Comparison of ENCODE assay signal across 29 cellular contexts in genomic region chr18:27276886-27277285, GRCh38.
"Had no signal": no experiment of that assay in that cellular context is flagged by ENCODE, and none has a peak within 500 bp of the region (broad histone marks: within the 10 kb centered on the region; RNA-seq: fewer than 3 reads in every experiment).

No MANE protein-coding gene starts in this region.

- H3K36me3 Mint-ChIP-seq: activated naive CD4-positive, alpha-beta T cell treated with anti-CD3 and anti-CD28 coated beads, Interleukin-2, amount 10 ng/mL, durations not matched to agents 7 days and 5 days; activated naive CD8-positive, alpha-beta T cell treated with anti-CD3 and anti-CD28 coated beads, Interleukin-2, amount 10 ng/mL, durations not matched to agents 7 days and 5 days had no signal

- DNase-seq: activated CD4-positive, alpha-beta memory T cell treated with anti-CD3 and anti-CD28 coated beads, Interleukin-2, amount 10 ng/mL, durations not matched to agents 7 days and 5 days; activated CD4-positive, alpha-beta T cell treated with anti-CD3 and anti-CD28 coated beads for 1 hour; activated CD4-positive, alpha-beta T cell treated with anti-CD3 and anti-CD28 coated beads for 4 hours; activated CD4-positive, alpha-beta T cell treated with anti-CD3 and anti-CD28 coated beads, Interleukin-2, amount 10 ng/mL, durations not matched to agents 7 days and 5 days; activated CD4-positive, alpha-beta T cell treated with anti-CD3 and anti-CD28 coated beads, Interleukin-2, amount 50 U/mL, for 4 hours; activated CD8-positive, alpha-beta memory T cell treated with anti-CD3 and anti-CD28 coated beads, Interleukin-2, amount 50 U/mL, for 48 hours; activated gamma-delta T cell; activated naive CD4-positive, alpha-beta T cell; activated naive CD4-positive, alpha-beta T cell treated with anti-CD3 and anti-CD28 coated beads, Interleukin-2, amount 10 ng/mL, durations not matched to agents 7 days and 5 days; activated naive CD8-positive, alpha-beta T cell treated with anti-CD3 and anti-CD28 coated beads, Interleukin-2, amount 10 ng/mL, durations not matched to agents 7 days and 5 days; activated T-cell treated with anti-CD3 and anti-CD28 coated beads for 4 hours; activated T-cell treated with anti-CD3 and anti-CD28 coated beads, Interleukin-2, amount 50 U/mL, for 24 hours; activated T-cell treated with anti-CD3 and anti-CD28 coated beads, Interleukin-2, amount 50 U/mL, for 72 hours; brain microvascular endothelial cell; cortex of kidney; dermis blood vessel endothelial cell; effector CD4-positive, alpha-beta T cell; effector memory CD8-positive, alpha-beta T cell; erythroblast; foreskin keratinocyte; head of caudate nucleus; hippocampal formation; T-helper 17 cell; T1000 had no signal

- ATAC-seq: activated naive CD4-positive, alpha-beta T cell treated with anti-CD3 and anti-CD28 coated beads, Interleukin-2, amount 50 U/mL, for 72 hours; activated T-cell treated with anti-CD3 and anti-CD28 coated beads, Interleukin-2, amount 50 U/mL, for 72 hours; effector memory CD8-positive, alpha-beta T cell; foreskin keratinocyte; T-helper 17 cell; WTC11 had no signal

- H3K4me1 Mint-ChIP-seq: activated CD4-positive, alpha-beta memory T cell treated with anti-CD3 and anti-CD28 coated beads, Interleukin-2, amount 10 ng/mL, durations not matched to agents 7 days and 5 days; activated CD4-positive, alpha-beta T cell treated with anti-CD3 and anti-CD28 coated beads, Interleukin-2, amount 10 ng/mL, durations not matched to agents 7 days and 5 days; activated naive CD4-positive, alpha-beta T cell treated with anti-CD3 and anti-CD28 coated beads, Interleukin-2, amount 10 ng/mL, durations not matched to agents 7 days and 5 days; central memory CD8-positive, alpha-beta T cell; T-helper 17 cell had no signal

- H3K9me3 ChIP-seq: esophagus muscularis mucosa had no signal

- H3K27me3 Mint-ChIP-seq: activated CD4-positive, alpha-beta memory T cell treated with anti-CD3 and anti-CD28 coated beads, Interleukin-2, amount 10 ng/mL, durations not matched to agents 7 days and 5 days; activated CD4-positive, alpha-beta T cell treated with anti-CD3 and anti-CD28 coated beads, Interleukin-2, amount 10 ng/mL, durations not matched to agents 7 days and 5 days; activated naive CD4-positive, alpha-beta T cell treated with anti-CD3 and anti-CD28 coated beads, Interleukin-2, amount 10 ng/mL, durations not matched to agents 7 days and 5 days; activated naive CD8-positive, alpha-beta T cell treated with anti-CD3 and anti-CD28 coated beads, Interleukin-2, amount 10 ng/mL, durations not matched to agents 7 days and 5 days; activated T-cell treated with anti-CD3 and anti-CD28 coated beads, Interleukin-2, amount 50 U/mL, for 24 hours; central memory CD8-positive, alpha-beta T cell; effector memory CD8-positive, alpha-beta T cell; T-helper 17 cell had no signal

- H3K9me3 Mint-ChIP-seq: activated CD4-positive, alpha-beta T cell treated with anti-CD3 and anti-CD28 coated beads, Interleukin-2, amount 10 ng/mL, durations not matched to agents 7 days and 5 days had no signal

- H3K27ac ChIP-seq: brain microvascular endothelial cell, esophagus muscularis mucosa, foreskin keratinocyte had no signal

- H3K27ac Mint-ChIP-seq: activated CD4-positive, alpha-beta memory T cell treated with anti-CD3 and anti-CD28 coated beads, Interleukin-2, amount 10 ng/mL, durations not matched to agents 7 days and 5 days; activated CD4-positive, alpha-beta T cell treated with anti-CD3 and anti-CD28 coated beads, Interleukin-2, amount 10 ng/mL, durations not matched to agents 7 days and 5 days; activated naive CD4-positive, alpha-beta T cell treated with anti-CD3 and anti-CD28 coated beads, Interleukin-2, amount 10 ng/mL, durations not matched to agents 7 days and 5 days; activated naive CD4-positive, alpha-beta T cell treated with anti-CD3 and anti-CD28 coated beads, Interleukin-2, amount 50 U/mL, for 72 hours; activated naive CD8-positive, alpha-beta T cell treated with anti-CD3 and anti-CD28 coated beads, Interleukin-2, amount 10 ng/mL, durations not matched to agents 7 days and 5 days; activated T-cell treated with anti-CD3 and anti-CD28 coated beads, Interleukin-2, amount 50 U/mL, for 24 hours; activated T-cell treated with anti-CD3 and anti-CD28 coated beads, Interleukin-2, amount 50 U/mL, for 72 hours; effector memory CD8-positive, alpha-beta T cell; T-helper 17 cell; T-helper 2 cell treated with Interferon-gamma antibody and Interleukin-4, amounts not matched to agents 5 μg/mL and 100 μg/mL, for 36 hours; WTC11 had no signal

- H3K27me3 ChIP-seq: brain microvascular endothelial cell, esophagus muscularis mucosa had no signal

- H3K4me3 Mint-ChIP-seq: activated CD4-positive, alpha-beta memory T cell treated with anti-CD3 and anti-CD28 coated beads, Interleukin-2, amount 10 ng/mL, durations not matched to agents 7 days and 5 days; activated CD4-positive, alpha-beta T cell treated with anti-CD3 and anti-CD28 coated beads, Interleukin-2, amount 10 ng/mL, durations not matched to agents 7 days and 5 days; activated naive CD4-positive, alpha-beta T cell treated with anti-CD3 and anti-CD28 coated beads, Interleukin-2, amount 10 ng/mL, durations not matched to agents 7 days and 5 days; activated naive CD8-positive, alpha-beta T cell treated with anti-CD3 and anti-CD28 coated beads, Interleukin-2, amount 10 ng/mL, durations not matched to agents 7 days and 5 days; activated T-cell treated with anti-CD3 and anti-CD28 coated beads, Interleukin-2, amount 50 U/mL, for 24 hours; activated T-cell treated with anti-CD3 and anti-CD28 coated beads, Interleukin-2, amount 50 U/mL, for 72 hours; central memory CD8-positive, alpha-beta T cell; effector memory CD8-positive, alpha-beta T cell; T-helper 17 cell; T-helper 2 cell treated with Interferon-gamma antibody and Interleukin-4, amounts not matched to agents 5 μg/mL and 100 μg/mL, for 36 hours; WTC11 had no signal

- H3K4me3 ChIP-seq: esophagus muscularis mucosa had no signal

- H3K4me1 ChIP-seq: esophagus muscularis mucosa, foreskin keratinocyte had no signal

- H3K36me3 ChIP-seq: brain microvascular endothelial cell, esophagus muscularis mucosa had no signal
